Comparison of ENCODE assay signal across 12 cellular contexts in genomic region chr6:169092375-169092774, GRCh38.
DNase-seq lines count a peak whose midpoint lies in the region; ATAC-seq and TF ChIP-seq lines count a peak whose summit lies in the region.
"Had no signal": no experiment of that assay in that cellular context is flagged by ENCODE, and none has a peak within 500 bp of the region (broad histone marks: within the 10 kb centered on the region; RNA-seq: fewer than 3 reads in every experiment).

No MANE protein-coding gene starts in this region.

- in situ Hi-C loops in GM13977 (cut with MboI; ENCODE audit: low pct_unique_long_range_greater_than_20kb, low sequenced_read_pairs, unreplicated experiment) = no loop called here

- TF ChIP-seq CTCF in VCaP (conservative IDR thresholded peaks at IDR 0.05) = no peak
- TF ChIP-seq CTCF in GM13977 (IDR thresholded peaks at IDR 0.05; ENCODE audit: extremely low read depth, insufficient read depth, missing control alignments) = no peak

- DNase-seq in COLO668 (lab: John Stamatoyannopoulos, UW; ENCODE audit: unreplicated experiment) (peak; percentile 32), GM13977 (ENCODE audit: low spot score) (no peak), dermis blood vessel endothelial cell (no peak), DMS79 treated with DMSO at 0.1 percent for 48 hours (lab: John Stamatoyannopoulos, UW) (no peak), islet precursor cell (no peak)
- DNase-seq: naive thymus-derived CD4-positive, alpha-beta T cell; stimulated activated CD4-positive, alpha-beta T cell treated with anti-CD3 and anti-CD28 coated beads, Interleukin-15, amount 100 ng/mL, for 24 hours; stimulated activated naive CD8-positive, alpha-beta T cell treated with anti-CD3 and anti-CD28 coated beads, Interleukin-15, amount 100 ng/mL, for 72 hours had no signal

- peak; percentile 97 for ATAC-seq in GM19395 (IDR thresholded peaks at IDR 0.05; ENCODE audit: unreplicated experiment)
- peak; percentile 86 for ATAC-seq in HG03064 (IDR thresholded peaks at IDR 0.05; ENCODE audit: low read depth, unreplicated experiment)
- ATAC-seq: HCT116; naive thymus-derived CD4-positive, alpha-beta T cell; stimulated activated naive CD8-positive, alpha-beta T cell treated with anti-CD3 and anti-CD28 coated beads, Interleukin-15, amount 100 ng/mL, for 72 hours had no signal

- H3K27ac ChIP-seq in VCaP = peak overlapping the region; percentile 38; the same call in 1 of the 2 replicates
